Comparison of ENCODE assay signal across 2 cellular contexts in the genomic region with DNA sequence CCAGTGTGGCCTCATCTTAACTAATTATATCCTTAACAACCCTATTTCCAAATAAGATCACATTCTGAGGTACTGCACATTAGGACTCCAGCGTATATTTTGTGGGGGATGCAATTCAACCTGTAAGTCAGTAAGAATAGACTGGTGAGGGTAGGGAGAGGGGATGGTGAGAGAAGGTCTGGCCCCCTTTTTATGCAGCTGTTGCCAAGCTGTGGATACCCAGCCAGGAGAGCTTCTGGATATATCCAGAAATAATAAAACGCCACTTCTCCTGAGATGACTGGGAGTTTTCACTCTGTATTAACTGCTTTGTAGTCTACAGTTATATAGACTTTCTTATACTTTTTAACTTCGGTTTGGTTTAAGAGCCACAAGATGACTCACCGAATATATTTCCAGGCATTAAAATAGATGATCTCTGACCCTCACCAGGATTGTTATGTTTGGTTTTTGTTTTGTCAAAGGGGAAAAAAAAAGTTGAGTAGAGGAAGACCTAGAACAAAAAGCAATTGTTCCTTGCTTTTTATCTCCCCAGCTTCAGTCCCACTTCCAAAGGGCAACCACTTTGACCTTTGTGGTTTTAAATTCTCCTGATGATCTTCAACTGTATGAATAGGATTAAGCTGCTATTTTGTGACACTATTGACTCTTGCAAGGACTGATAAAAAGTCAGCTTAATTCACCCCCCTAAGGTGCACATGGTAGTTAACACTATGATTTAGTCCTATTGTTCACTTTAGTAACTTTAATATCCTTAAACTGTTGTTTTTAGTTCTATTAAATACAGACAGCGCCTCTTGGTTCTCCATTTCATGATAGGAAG.
TF ChIP-seq lines count a peak whose summit lies in the region.

No MANE protein-coding gene starts in this region.

TF ChIP-seq in K562, 482 proteins besides CTCF, POLR2A, EP300 and RAD21 (continued from another document):
- TF ChIP-seq, protein P1, sequence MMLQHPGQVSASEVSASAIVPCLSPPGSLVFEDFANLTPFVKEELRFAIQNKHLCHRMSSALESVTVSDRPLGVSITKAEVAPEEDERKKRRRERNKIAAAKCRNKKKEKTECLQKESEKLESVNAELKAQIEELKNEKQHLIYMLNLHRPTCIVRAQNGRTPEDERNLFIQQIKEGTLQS (IDR thresholded peaks at IDR 0.05): peak; percentile 22; the same call in 1 of the 2 replicates
- TF ChIP-seq, protein P1 (CRISPR knock-in tag; conservative IDR thresholded peaks at IDR 0.05): no peak
- no peak for TF ChIP-seq MTF1 (CRISPR knock-in tag; IDR thresholded peaks at IDR 0.05; ENCODE audit: borderline replicate concordance)
- TF ChIP-seq, protein P2, sequence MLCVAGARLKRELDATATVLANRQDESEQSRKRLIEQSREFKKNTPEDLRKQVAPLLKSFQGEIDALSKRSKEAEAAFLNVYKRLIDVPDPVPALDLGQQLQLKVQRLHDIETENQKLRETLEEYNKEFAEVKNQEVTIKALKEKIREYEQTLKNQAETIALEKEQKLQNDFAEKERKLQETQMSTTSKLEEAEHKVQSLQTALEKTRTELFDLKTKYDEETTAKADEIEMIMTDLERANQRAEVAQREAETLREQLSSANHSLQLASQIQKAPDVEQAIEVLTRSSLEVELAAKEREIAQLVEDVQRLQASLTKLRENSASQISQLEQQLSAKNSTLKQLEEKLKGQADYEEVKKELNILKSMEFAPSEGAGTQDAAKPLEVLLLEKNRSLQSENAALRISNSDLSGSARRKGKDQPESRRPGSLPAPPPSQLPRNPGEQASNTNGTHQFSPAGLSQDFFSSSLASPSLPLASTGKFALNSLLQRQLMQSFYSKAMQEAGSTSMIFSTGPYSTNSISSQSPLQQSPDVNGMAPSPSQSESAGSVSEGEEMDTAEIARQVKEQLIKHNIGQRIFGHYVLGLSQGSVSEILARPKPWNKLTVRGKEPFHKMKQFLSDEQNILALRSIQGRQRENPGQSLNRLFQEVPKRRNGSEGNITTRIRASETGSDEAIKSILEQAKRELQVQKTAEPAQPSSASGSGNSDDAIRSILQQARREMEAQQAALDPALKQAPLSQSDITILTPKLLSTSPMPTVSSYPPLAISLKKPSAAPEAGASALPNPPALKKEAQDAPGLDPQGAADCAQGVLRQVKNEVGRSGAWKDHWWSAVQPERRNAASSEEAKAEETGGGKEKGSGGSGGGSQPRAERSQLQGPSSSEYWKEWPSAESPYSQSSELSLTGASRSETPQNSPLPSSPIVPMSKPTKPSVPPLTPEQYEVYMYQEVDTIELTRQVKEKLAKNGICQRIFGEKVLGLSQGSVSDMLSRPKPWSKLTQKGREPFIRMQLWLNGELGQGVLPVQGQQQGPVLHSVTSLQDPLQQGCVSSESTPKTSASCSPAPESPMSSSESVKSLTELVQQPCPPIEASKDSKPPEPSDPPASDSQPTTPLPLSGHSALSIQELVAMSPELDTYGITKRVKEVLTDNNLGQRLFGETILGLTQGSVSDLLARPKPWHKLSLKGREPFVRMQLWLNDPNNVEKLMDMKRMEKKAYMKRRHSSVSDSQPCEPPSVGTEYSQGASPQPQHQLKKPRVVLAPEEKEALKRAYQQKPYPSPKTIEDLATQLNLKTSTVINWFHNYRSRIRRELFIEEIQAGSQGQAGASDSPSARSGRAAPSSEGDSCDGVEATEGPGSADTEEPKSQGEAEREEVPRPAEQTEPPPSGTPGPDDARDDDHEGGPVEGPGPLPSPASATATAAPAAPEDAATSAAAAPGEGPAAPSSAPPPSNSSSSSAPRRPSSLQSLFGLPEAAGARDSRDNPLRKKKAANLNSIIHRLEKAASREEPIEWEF (CRISPR knock-in tag; IDR thresholded peaks at IDR 0.05): no peak
- TF ChIP-seq TAL1 (IDR thresholded peaks at IDR 0.05): peak; percentile 54
- TF ChIP-seq RCOR1 (IDR thresholded peaks at IDR 0.05; ENCODE audit: borderline replicate concordance in 1 of 2, low read depth in 2 of 2, low read length in 2 of 2): peak in 1 of 2 experiments; percentile 40; a peak in 1 of 4 replicates
- TF ChIP-seq NCOR1 (IDR thresholded peaks at IDR 0.05): peak; percentile 48; the same call in 1 of the 2 replicates
- TF ChIP-seq ZNF436 (CRISPR knock-in tag; IDR thresholded peaks at IDR 0.05): no peak
- no peak for TF ChIP-seq ZNF583 (CRISPR knock-in tag; IDR thresholded peaks at IDR 0.05)
- TF ChIP-seq HNRNPUL1 (IDR thresholded peaks at IDR 0.05; ENCODE audit: low read length): no peak
- peak; percentile 38 for TF ChIP-seq TCF3 (CRISPR knock-in tag; IDR thresholded peaks at IDR 0.05)
- TF ChIP-seq ZNF274 (IDR thresholded peaks at IDR 0.05; ENCODE audit: borderline replicate concordance, low read depth, low read length): no peak
- TF ChIP-seq TOE1 (IDR thresholded peaks at IDR 0.05; ENCODE audit: borderline replicate concordance): no peak
- TF ChIP-seq TOE1 (CRISPR knock-in tag; IDR thresholded peaks at IDR 0.05; ENCODE audit: borderline replicate concordance, low read depth): no peak
- TF ChIP-seq FOXA3 (CRISPR knock-in tag; conservative IDR thresholded peaks at IDR 0.05 in 1 of 2, IDR thresholded peaks at IDR 0.05 in 1 of 2): peak in 1 of 2 experiments; percentile 48; a peak in 2 of 4 replicates
- TF ChIP-seq FOSL1 (tag; conservative IDR thresholded peaks at IDR 0.05): peak; percentile 52
- TF ChIP-seq, protein P3, sequence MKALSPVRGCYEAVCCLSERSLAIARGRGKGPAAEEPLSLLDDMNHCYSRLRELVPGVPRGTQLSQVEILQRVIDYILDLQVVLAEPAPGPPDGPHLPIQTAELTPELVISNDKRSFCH (CRISPR knock-in tag; IDR thresholded peaks at IDR 0.05): no peak
- TF ChIP-seq, protein P3 (tag; IDR thresholded peaks at IDR 0.05): peak; percentile 49; the same call in 1 of the 2 replicates

TF ChIP-seq in HepG2, 621 proteins besides CTCF, POLR2A, EP300 and RAD21 (continued from another document and continues in another):
- no peak for TF ChIP-seq KDM4B (CRISPR knock-in tag; IDR thresholded peaks at IDR 0.05)
- no peak for TF ChIP-seq TP53 (CRISPR knock-in tag; conservative IDR thresholded peaks at IDR 0.05)
- TF ChIP-seq SMAD3 (CRISPR knock-in tag; IDR thresholded peaks at IDR 0.05): 0 out of 2 replicates have a peak, but pooled peaks have one; percentile 17
- TF ChIP-seq, protein P4, sequence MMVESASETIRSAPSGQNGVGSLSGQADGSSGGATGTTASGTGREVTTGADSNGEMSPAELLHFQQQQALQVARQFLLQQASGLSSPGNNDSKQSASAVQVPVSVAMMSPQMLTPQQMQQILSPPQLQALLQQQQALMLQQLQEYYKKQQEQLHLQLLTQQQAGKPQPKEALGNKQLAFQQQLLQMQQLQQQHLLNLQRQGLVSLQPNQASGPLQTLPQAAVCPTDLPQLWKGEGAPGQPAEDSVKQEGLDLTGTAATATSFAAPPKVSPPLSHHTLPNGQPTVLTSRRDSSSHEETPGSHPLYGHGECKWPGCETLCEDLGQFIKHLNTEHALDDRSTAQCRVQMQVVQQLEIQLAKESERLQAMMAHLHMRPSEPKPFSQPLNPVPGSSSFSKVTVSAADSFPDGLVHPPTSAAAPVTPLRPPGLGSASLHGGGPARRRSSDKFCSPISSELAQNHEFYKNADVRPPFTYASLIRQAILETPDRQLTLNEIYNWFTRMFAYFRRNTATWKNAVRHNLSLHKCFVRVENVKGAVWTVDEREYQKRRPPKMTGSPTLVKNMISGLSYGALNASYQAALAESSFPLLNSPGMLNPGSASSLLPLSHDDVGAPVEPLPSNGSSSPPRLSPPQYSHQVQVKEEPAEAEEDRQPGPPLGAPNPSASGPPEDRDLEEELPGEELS (CRISPR knock-in tag; IDR thresholded peaks at IDR 0.05): peak; percentile 67
- TF ChIP-seq, protein P5, sequence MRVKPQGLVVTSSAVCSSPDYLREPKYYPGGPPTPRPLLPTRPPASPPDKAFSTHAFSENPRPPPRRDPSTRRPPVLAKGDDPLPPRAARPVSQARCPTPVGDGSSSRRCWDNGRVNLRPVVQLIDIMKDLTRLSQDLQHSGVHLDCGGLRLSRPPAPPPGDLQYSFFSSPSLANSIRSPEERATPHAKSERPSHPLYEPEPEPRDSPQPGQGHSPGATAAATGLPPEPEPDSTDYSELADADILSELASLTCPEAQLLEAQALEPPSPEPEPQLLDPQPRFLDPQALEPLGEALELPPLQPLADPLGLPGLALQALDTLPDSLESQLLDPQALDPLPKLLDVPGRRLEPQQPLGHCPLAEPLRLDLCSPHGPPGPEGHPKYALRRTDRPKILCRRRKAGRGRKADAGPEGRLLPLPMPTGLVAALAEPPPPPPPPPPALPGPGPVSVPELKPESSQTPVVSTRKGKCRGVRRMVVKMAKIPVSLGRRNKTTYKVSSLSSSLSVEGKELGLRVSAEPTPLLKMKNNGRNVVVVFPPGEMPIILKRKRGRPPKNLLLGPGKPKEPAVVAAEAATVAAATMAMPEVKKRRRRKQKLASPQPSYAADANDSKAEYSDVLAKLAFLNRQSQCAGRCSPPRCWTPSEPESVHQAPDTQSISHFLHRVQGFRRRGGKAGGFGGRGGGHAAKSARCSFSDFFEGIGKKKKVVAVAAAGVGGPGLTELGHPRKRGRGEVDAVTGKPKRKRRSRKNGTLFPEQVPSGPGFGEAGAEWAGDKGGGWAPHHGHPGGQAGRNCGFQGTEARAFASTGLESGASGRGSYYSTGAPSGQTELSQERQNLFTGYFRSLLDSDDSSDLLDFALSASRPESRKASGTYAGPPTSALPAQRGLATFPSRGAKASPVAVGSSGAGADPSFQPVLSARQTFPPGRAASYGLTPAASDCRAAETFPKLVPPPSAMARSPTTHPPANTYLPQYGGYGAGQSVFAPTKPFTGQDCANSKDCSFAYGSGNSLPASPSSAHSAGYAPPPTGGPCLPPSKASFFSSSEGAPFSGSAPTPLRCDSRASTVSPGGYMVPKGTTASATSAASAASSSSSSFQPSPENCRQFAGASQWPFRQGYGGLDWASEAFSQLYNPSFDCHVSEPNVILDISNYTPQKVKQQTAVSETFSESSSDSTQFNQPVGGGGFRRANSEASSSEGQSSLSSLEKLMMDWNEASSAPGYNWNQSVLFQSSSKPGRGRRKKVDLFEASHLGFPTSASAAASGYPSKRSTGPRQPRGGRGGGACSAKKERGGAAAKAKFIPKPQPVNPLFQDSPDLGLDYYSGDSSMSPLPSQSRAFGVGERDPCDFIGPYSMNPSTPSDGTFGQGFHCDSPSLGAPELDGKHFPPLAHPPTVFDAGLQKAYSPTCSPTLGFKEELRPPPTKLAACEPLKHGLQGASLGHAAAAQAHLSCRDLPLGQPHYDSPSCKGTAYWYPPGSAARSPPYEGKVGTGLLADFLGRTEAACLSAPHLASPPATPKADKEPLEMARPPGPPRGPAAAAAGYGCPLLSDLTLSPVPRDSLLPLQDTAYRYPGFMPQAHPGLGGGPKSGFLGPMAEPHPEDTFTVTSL (CRISPR knock-in tag; IDR thresholded peaks at IDR 0.05; ENCODE audit: borderline replicate concordance): peak; percentile 28; the same call in 1 of the 2 replicates
- TF ChIP-seq KLF9 (CRISPR knock-in tag; IDR thresholded peaks at IDR 0.05; ENCODE audit: low read depth): no peak
- TF ChIP-seq RARA (CRISPR knock-in tag; IDR thresholded peaks at IDR 0.05): peak; percentile 57
- no peak for TF ChIP-seq ZNF335 (CRISPR knock-in tag; IDR thresholded peaks at IDR 0.05)
- TF ChIP-seq NRL (CRISPR knock-in tag; IDR thresholded peaks at IDR 0.05; ENCODE audit: borderline replicate concordance): no peak
- no peak for TF ChIP-seq ZNF782 (CRISPR knock-in tag; IDR thresholded peaks at IDR 0.05; ENCODE audit: borderline replicate concordance)
- no peak for TF ChIP-seq ZNF776 (CRISPR knock-in tag; IDR thresholded peaks at IDR 0.05)
- no peak for TF ChIP-seq ZNF468 (CRISPR knock-in tag; IDR thresholded peaks at IDR 0.05)
- no peak for TF ChIP-seq FOXM1 (CRISPR knock-in tag; IDR thresholded peaks at IDR 0.05)
- TF ChIP-seq, protein P6, sequence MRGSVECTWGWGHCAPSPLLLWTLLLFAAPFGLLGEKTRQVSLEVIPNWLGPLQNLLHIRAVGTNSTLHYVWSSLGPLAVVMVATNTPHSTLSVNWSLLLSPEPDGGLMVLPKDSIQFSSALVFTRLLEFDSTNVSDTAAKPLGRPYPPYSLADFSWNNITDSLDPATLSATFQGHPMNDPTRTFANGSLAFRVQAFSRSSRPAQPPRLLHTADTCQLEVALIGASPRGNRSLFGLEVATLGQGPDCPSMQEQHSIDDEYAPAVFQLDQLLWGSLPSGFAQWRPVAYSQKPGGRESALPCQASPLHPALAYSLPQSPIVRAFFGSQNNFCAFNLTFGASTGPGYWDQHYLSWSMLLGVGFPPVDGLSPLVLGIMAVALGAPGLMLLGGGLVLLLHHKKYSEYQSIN (CRISPR knock-in tag; IDR thresholded peaks at IDR 0.05; ENCODE audit: borderline replicate concordance): no peak
- TF ChIP-seq SIN3B (IDR thresholded peaks at IDR 0.05; ENCODE audit: low read length): no peak
- TF ChIP-seq AKAP8 (CRISPR knock-in tag; IDR thresholded peaks at IDR 0.05): no peak
- TF ChIP-seq ZNF577 (CRISPR knock-in tag; IDR thresholded peaks at IDR 0.05; ENCODE audit: borderline replicate concordance, low read depth): no peak
- TF ChIP-seq, protein P7, sequence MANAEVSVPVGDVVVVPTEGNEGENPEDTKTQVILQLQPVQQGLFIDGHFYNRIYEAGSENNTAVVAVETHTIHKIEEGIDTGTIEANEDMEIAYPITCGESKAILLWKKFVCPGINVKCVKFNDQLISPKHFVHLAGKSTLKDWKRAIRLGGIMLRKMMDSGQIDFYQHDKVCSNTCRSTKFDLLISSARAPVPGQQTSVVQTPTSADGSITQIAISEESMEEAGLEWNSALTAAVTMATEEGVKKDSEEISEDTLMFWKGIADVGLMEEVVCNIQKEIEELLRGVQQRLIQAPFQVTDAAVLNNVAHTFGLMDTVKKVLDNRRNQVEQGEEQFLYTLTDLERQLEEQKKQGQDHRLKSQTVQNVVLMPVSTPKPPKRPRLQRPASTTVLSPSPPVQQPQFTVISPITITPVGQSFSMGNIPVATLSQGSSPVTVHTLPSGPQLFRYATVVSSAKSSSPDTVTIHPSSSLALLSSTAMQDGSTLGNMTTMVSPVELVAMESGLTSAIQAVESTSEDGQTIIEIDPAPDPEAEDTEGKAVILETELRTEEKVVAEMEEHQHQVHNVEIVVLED (CRISPR knock-in tag; IDR thresholded peaks at IDR 0.05; ENCODE audit: borderline replicate concordance): no peak
- TF ChIP-seq TEAD2 (CRISPR knock-in tag; IDR thresholded peaks at IDR 0.05): no peak
- no peak for TF ChIP-seq HCFC1 (IDR thresholded peaks at IDR 0.05; ENCODE audit: low read depth, low read length)
- TF ChIP-seq MXD4 (CRISPR knock-in tag; IDR thresholded peaks at IDR 0.05): no peak
- TF ChIP-seq CBFB (CRISPR knock-in tag; IDR thresholded peaks at IDR 0.05): peak; percentile 97
- TF ChIP-seq RXRB (CRISPR knock-in tag; IDR thresholded peaks at IDR 0.05; ENCODE audit: borderline replicate concordance): peak; percentile 53; the same call in 1 of the 2 replicates
- TF ChIP-seq MED1 (CRISPR knock-in tag; IDR thresholded peaks at IDR 0.05): peak; percentile 74
